In genomic region chrX:153334654-153335295, GRCh38 we compare ENCODE assay signal across 1 cellular context.
TF ChIP-seq lines count a peak whose summit lies in the region.

No MANE protein-coding gene starts in this region.

TF ChIP-seq in GM12878, 131 proteins besides CTCF, POLR2A, EP300 and RAD21:
- TF ChIP-seq YY1 (IDR thresholded peaks at IDR 0.05; ENCODE audit: low read depth, low read length) (no peak), USF2 (IDR thresholded peaks at IDR 0.05; ENCODE audit: borderline replicate concordance, low read depth, low read length) (no peak), HDGF (IDR thresholded peaks at IDR 0.05) (no peak), MYB (IDR thresholded peaks at IDR 0.05; ENCODE audit: borderline replicate concordance, low read depth, low read length) (no peak), MTA3 (IDR thresholded peaks at IDR 0.05; ENCODE audit: borderline replicate concordance, low read length) (no peak), BRCA1 (IDR thresholded peaks at IDR 0.05; ENCODE audit: low read depth, low read length) (no peak), SRF (IDR thresholded peaks at IDR 0.05; ENCODE audit: low read depth in 2 of 2, low read length in 2 of 2) (no peak), BCL11A (IDR thresholded peaks at IDR 0.05; ENCODE audit: low read depth, low read length) (no peak), NFXL1 (IDR thresholded peaks at IDR 0.05; ENCODE audit: borderline replicate concordance) (no peak), SPI1 (IDR thresholded peaks at IDR 0.05; ENCODE audit: borderline replicate concordance, insufficient read depth, low read depth, low read length) (no peak), NBN (IDR thresholded peaks at IDR 0.05) (no peak)
